ENCODE assay signal across 16 cellular contexts in genomic region chr9:93679536-93680444, GRCh38.
A peak's percentile ranks its signal among the peaks of the same experiment; 100 is the strongest.
DNase-seq lines count a peak whose midpoint lies in the region; ATAC-seq and TF ChIP-seq lines count a peak whose summit lies in the region.
"Had no signal": no experiment of that assay in that cellular context is flagged by ENCODE, and none has a peak within 500 bp of the region (broad histone marks: within the 10 kb centered on the region; RNA-seq: fewer than 3 reads in every experiment).

No MANE protein-coding gene starts in this region.

- no peak for ATAC-seq in activated CD4-positive, alpha-beta T cell treated with anti-CD3 and anti-CD28 coated beads for 36 hours
- no peak for ATAC-seq in HG02642 (IDR thresholded peaks at IDR 0.05; ENCODE audit: poor library complexity, unreplicated experiment)
- ATAC-seq: gastroesophageal sphincter had no signal

- DNase-seq in activated CD4-positive, alpha-beta T cell treated with anti-CD3 and anti-CD28 coated beads for 36 hours, result peak; percentile 3
- DNase-seq in activated CD4-positive, alpha-beta T cell treated with anti-CD3 and anti-CD28 coated beads, Interleukin-2, amount 50 U/mL, for 1 hour, result no peak
- DNase-seq in activated CD4-positive, alpha-beta memory T cell treated with anti-CD3 and anti-CD28 coated beads for 36 hours, result peak; percentile 8
- DNase-seq in islet precursor cell (peak; percentile 50), sigmoid colon (peak; percentile 60), amniotic stem cell (lab: John Stamatoyannopoulos, UW) (no peak), cerebellar nuclear complex (lab: John Stamatoyannopoulos, UW) (no peak)
- DNase-seq: GF-D8, HCEC 1CT, NCI-H2081 treated with DMSO at 0.1 percent for 48 hours, substantia nigra had no signal

- peaks cover 11% of the 10 kb centered on the region for H3K36me3 Mint-ChIP-seq in activated CD4-positive, alpha-beta T cell treated with anti-CD3 and anti-CD28 coated beads for 36 hours (ENCODE audit: low read depth)
- peaks cover 9% of the 10 kb centered on the region for H3K36me3 Mint-ChIP-seq in activated CD4-positive, alpha-beta memory T cell treated with anti-CD3 and anti-CD28 coated beads for 36 hours

- no peak overlapping the region for H3K4me3 Mint-ChIP-seq in activated CD4-positive, alpha-beta T cell treated with anti-CD3 and anti-CD28 coated beads for 36 hours
- no peak overlapping the region for H3K4me3 Mint-ChIP-seq in activated CD4-positive, alpha-beta memory T cell treated with anti-CD3 and anti-CD28 coated beads for 36 hours
- H3K4me3 Mint-ChIP-seq: brain had no signal

- no peaks in the 10 kb centered on the region for H3K27me3 Mint-ChIP-seq in activated CD4-positive, alpha-beta T cell treated with anti-CD3 and anti-CD28 coated beads for 36 hours
- no peaks in the 10 kb centered on the region for H3K27me3 Mint-ChIP-seq in activated CD4-positive, alpha-beta memory T cell treated with anti-CD3 and anti-CD28 coated beads for 36 hours

- H3K27me3 ChIP-seq in sigmoid colon, result no peaks in the 10 kb centered on the region
- H3K27me3 ChIP-seq: gastroesophageal sphincter, SJCRH30 had no signal

- no peaks in the 10 kb centered on the region for H3K4me1 Mint-ChIP-seq in activated CD4-positive, alpha-beta T cell treated with anti-CD3 and anti-CD28 coated beads for 36 hours
- no peaks in the 10 kb centered on the region for H3K4me1 Mint-ChIP-seq in activated CD4-positive, alpha-beta memory T cell treated with anti-CD3 and anti-CD28 coated beads for 36 hours (ENCODE audit: low read depth)

- no peak overlapping the region for H3K27ac Mint-ChIP-seq in activated CD4-positive, alpha-beta T cell treated with anti-CD3 and anti-CD28 coated beads for 36 hours
- H3K27ac Mint-ChIP-seq in activated CD4-positive, alpha-beta memory T cell treated with anti-CD3 and anti-CD28 coated beads for 36 hours, result no peak overlapping the region

- CTCF ChIA-PET in activated CD4-positive, alpha-beta T cell treated with anti-CD3 and anti-CD28 coated beads for 36 hours (lab: Charles Lee), result interaction anchor here (0.5 to 1.0 kb wide), 3 partner anchors 29 to 1822 kb away, joined by 3 read pairs; no protein-coding TSS in a partner anchor
- CTCF ChIA-PET in activated CD4-positive, alpha-beta memory T cell treated with anti-CD3 and anti-CD28 coated beads for 36 hours (lab: Charles Lee), result interaction anchor here (0.9 to 4.3 kb wide), 2 partner anchors 279 to 283 kb away, joined by 3 to 40 read pairs; no protein-coding TSS in a partner anchor

- intact Hi-C loops in activated CD4-positive, alpha-beta T cell treated with anti-CD3 and anti-CD28 coated beads for 36 hours (cut with DNase I, micrococcal nuclease), result no loop called here
- intact Hi-C loops in activated CD4-positive, alpha-beta memory T cell treated with anti-CD3 and anti-CD28 coated beads for 36 hours (cut with micrococcal nuclease), result loop anchor here (5.0 kb wide), 2 partner anchors 268 to 533 kb away; no protein-coding TSS in a partner anchor
- intact Hi-C loops in sigmoid colon (cut with DNase I), result loop anchor here (5.0 kb wide), 1 partner anchor 533 kb away; no protein-coding TSS in a partner anchor

- no peaks in the 10 kb centered on the region for H3K9me3 ChIP-seq in sigmoid colon
- H3K9me3 ChIP-seq: A549, gastroesophageal sphincter, SJCRH30 had no signal

- no peak for TF ChIP-seq EP300 in sigmoid colon (IDR thresholded peaks at IDR 0.05)

- POLR2A ChIA-PET in activated CD4-positive, alpha-beta T cell treated with anti-CD3 and anti-CD28 coated beads for 36 hours (lab: Charles Lee), result no interaction called here
- POLR2A ChIA-PET in activated CD4-positive, alpha-beta memory T cell treated with anti-CD3 and anti-CD28 coated beads for 36 hours (lab: Charles Lee), result interaction anchor here (0.5 kb wide), 1 partner anchor 12 kb away, joined by 3 read pairs; no protein-coding TSS in a partner anchor

- peaks cover 14 to 40% (median 24%) of the 10 kb centered on the region in 4 donors for H3K36me3 ChIP-seq in sigmoid colon
- H3K36me3 ChIP-seq: SJCRH30 had no signal

- H3K9me3 Mint-ChIP-seq in activated CD4-positive, alpha-beta T cell treated with anti-CD3 and anti-CD28 coated beads for 36 hours (ENCODE audit: low read depth), result no peaks in the 10 kb centered on the region
- H3K9me3 Mint-ChIP-seq in activated CD4-positive, alpha-beta memory T cell treated with anti-CD3 and anti-CD28 coated beads for 36 hours, result no peaks in the 10 kb centered on the region
- H3K9me3 Mint-ChIP-seq: brain had no signal

- no peak overlapping the region for H3K27ac ChIP-seq in sigmoid colon
- H3K27ac ChIP-seq: A549, gastroesophageal sphincter, SJCRH30 had no signal

- H3K4me1 ChIP-seq in sigmoid colon, result peaks cover 0 to 4% (median 0%) of the 10 kb centered on the region in 4 donors
- H3K4me1 ChIP-seq: A549, SJCRH30 had no signal

- no peak overlapping the region for H3K4me3 ChIP-seq in sigmoid colon
- H3K4me3 ChIP-seq: A549, gastroesophageal sphincter, SJCRH30 had no signal

- TF ChIP-seq POLR2A in sigmoid colon (IDR thresholded peaks at IDR 0.05), result no peak

- TF ChIP-seq CTCF in sigmoid colon (IDR thresholded peaks at IDR 0.05), result no peak

- 76 to 85% methylated on average over 18 of the region's 18 CpGs for WGBS in sigmoid colon, 2 donors

Comparison
In these comparisons a context has a peak if more than half of its experiments do, and no peak if none do; other contexts are left out.
1. DNase-seq: peak in activated CD4-positive, alpha-beta T cell treated with anti-CD3 and anti-CD28 coated beads for 36 hours (single experiment), activated CD4-positive, alpha-beta memory T cell treated with anti-CD3 and anti-CD28 coated beads for 36 hours (single experiment), islet precursor cell (single experiment) and sigmoid colon (single experiment); none in activated CD4-positive, alpha-beta T cell treated with anti-CD3 and anti-CD28 coated beads, Interleukin-2, amount 50 U/mL, for 1 hour (single experiment), amniotic stem cell (single experiment) and cerebellar nuclear complex (0 of 2).
2. intact Hi-C loops: an anchor here in activated CD4-positive, alpha-beta memory T cell treated with anti-CD3 and anti-CD28 coated beads for 36 hours (5.0 kb wide) and sigmoid colon (5.0 kb wide); none called in activated CD4-positive, alpha-beta T cell treated with anti-CD3 and anti-CD28 coated beads for 36 hours.